In genomic region chr4:42656986-42657792, GRCh38 we compare ENCODE assay signal across 1 cellular context.
TF ChIP-seq lines count a peak whose summit lies in the region.

ATP8A1 (minus strand) TSS chr4:42657105; CDS start chr4:42656873, 232 bp downstream.

TF ChIP-seq in GM12878, 131 proteins besides CTCF, POLR2A, EP300 and RAD21 (continued from another document and continues in another):
- peak; percentile 24 for TF ChIP-seq ZNF687 (IDR thresholded peaks at IDR 0.05)
- TF ChIP-seq E4F1 (IDR thresholded peaks at IDR 0.05; ENCODE audit: borderline replicate concordance, partially characterized antibody): peak; percentile 96
- no peak for TF ChIP-seq NR2C2 (IDR thresholded peaks at IDR 0.05; ENCODE audit: borderline replicate concordance, control insufficient read depth, insufficient read length, low read depth)
- TF ChIP-seq BMI1 (IDR thresholded peaks at IDR 0.05; ENCODE audit: borderline replicate concordance): no peak
- TF ChIP-seq MYB (IDR thresholded peaks at IDR 0.05; ENCODE audit: borderline replicate concordance, low read depth, low read length): peak; percentile 12; the same call in 1 of the 2 replicates
- TF ChIP-seq SMAD5 (IDR thresholded peaks at IDR 0.05; ENCODE audit: low read depth): peak; percentile 93
- TF ChIP-seq MEF2A (IDR thresholded peaks at IDR 0.05; ENCODE audit: insufficient read depth, low read depth, low read length): 0 out of 2 replicates have a peak, but pooled peaks have one; percentile 11
- TF ChIP-seq CREB1 (IDR thresholded peaks at IDR 0.05; ENCODE audit: low read depth): peak; percentile 66
- peak; percentile 47; the same call in 1 of the 2 replicates for TF ChIP-seq LARP7 (IDR thresholded peaks at IDR 0.05)
- no peak for TF ChIP-seq RAD51 (IDR thresholded peaks at IDR 0.05)
- peak; percentile 97 for TF ChIP-seq NBN (IDR thresholded peaks at IDR 0.05)
- no peak for TF ChIP-seq CREM (IDR thresholded peaks at IDR 0.05; ENCODE audit: low read depth)
- no peak for TF ChIP-seq MTA3 (IDR thresholded peaks at IDR 0.05; ENCODE audit: borderline replicate concordance, low read length)
- peak; percentile 84; the same call in 1 of the 2 replicates for TF ChIP-seq HDGF (IDR thresholded peaks at IDR 0.05)
- TF ChIP-seq NRF1 (conservative IDR thresholded peaks at IDR 0.05; ENCODE audit: low read depth, low read length): no peak
- TF ChIP-seq PAX5 (IDR thresholded peaks at IDR 0.05; ENCODE audit: borderline replicate concordance, low read depth, low read length): no peak
- peak; percentile 40; the same call in 1 of the 2 replicates for TF ChIP-seq ZBED1 (IDR thresholded peaks at IDR 0.05; ENCODE audit: borderline replicate concordance)
- peak; percentile 100 for TF ChIP-seq FOXK2 (IDR thresholded peaks at IDR 0.05)
- no peak for TF ChIP-seq ZNF24 (IDR thresholded peaks at IDR 0.05)
- TF ChIP-seq IRF4 (IDR thresholded peaks at IDR 0.05; ENCODE audit: low read depth, low read length): 0 out of 2 replicates have a peak, but pooled peaks have one; percentile 31
- no peak for TF ChIP-seq NFXL1 (IDR thresholded peaks at IDR 0.05; ENCODE audit: borderline replicate concordance)
- TF ChIP-seq ASH2L (IDR thresholded peaks at IDR 0.05; ENCODE audit: borderline replicate concordance, low read depth): peak; percentile 57; the same call in 1 of the 2 replicates
- TF ChIP-seq MEF2B (IDR thresholded peaks at IDR 0.05; ENCODE audit: partially characterized antibody, poor library complexity, severe bottlenecking): peak; percentile 31
- TF ChIP-seq IRF3 (IDR thresholded peaks at IDR 0.05): no peak
- peak; percentile 88 for TF ChIP-seq SP1 (IDR thresholded peaks at IDR 0.05; ENCODE audit: low read depth, low read length)
- TF ChIP-seq RELA (IDR thresholded peaks at IDR 0.05; ENCODE audit: borderline replicate concordance, partially characterized antibody): peak; percentile 91
- TF ChIP-seq POU2F2 (IDR thresholded peaks at IDR 0.05; ENCODE audit: borderline replicate concordance, low read depth, low read length): peak; percentile 76; the same call in 2 of the 3 replicates
- TF ChIP-seq TARDBP (IDR thresholded peaks at IDR 0.05; ENCODE audit: borderline replicate concordance): peak; percentile 74; the same call in 1 of the 2 replicates
- TF ChIP-seq BACH1 (IDR thresholded peaks at IDR 0.05; ENCODE audit: borderline replicate concordance): peak; percentile 58; the same call in 1 of the 2 replicates
- TF ChIP-seq RFX5 (IDR thresholded peaks at IDR 0.05; ENCODE audit: low read depth, low read length): peak; percentile 10; the same call in 1 of the 2 replicates
- TF ChIP-seq WRNIP1 (IDR thresholded peaks at IDR 0.05; ENCODE audit: borderline replicate concordance, low read depth, low read length): no peak
- TF ChIP-seq PBX3 (IDR thresholded peaks at IDR 0.05; ENCODE audit: insufficient replicate concordance, low read depth, low read length): no peak
- TF ChIP-seq SMARCA5 (IDR thresholded peaks at IDR 0.05): peak; percentile 46; the same call in 1 of the 2 replicates
- no peak for TF ChIP-seq ZBTB4 (CRISPR knock-in tag; IDR thresholded peaks at IDR 0.05)
- peak; percentile 53 for TF ChIP-seq SIX5 (IDR thresholded peaks at IDR 0.05; ENCODE audit: low read depth, low read length, severe bottlenecking)
- TF ChIP-seq MAX (IDR thresholded peaks at IDR 0.05; ENCODE audit: low read depth, low read length): peak; percentile 32; the same call in 1 of the 2 replicates
- no peak for TF ChIP-seq HDAC6 (IDR thresholded peaks at IDR 0.05; ENCODE audit: unreplicated experiment)
- peak; percentile 99 for TF ChIP-seq BCLAF1 (IDR thresholded peaks at IDR 0.05)
- 0 out of 2 replicates have a peak, but pooled peaks have one; percentile 1 for TF ChIP-seq SMC3 (IDR thresholded peaks at IDR 0.05; ENCODE audit: borderline replicate concordance, low read length)
- no peak; the same call in 1 of the 2 replicates for TF ChIP-seq ZNF592 (IDR thresholded peaks at IDR 0.05)
- TF ChIP-seq KDM1A (IDR thresholded peaks at IDR 0.05; ENCODE audit: borderline replicate concordance): no peak
- TF ChIP-seq ZNF384 (IDR thresholded peaks at IDR 0.05; ENCODE audit: borderline replicate concordance, low read depth, low read length): no peak
- no peak for TF ChIP-seq SREBF2 (IDR thresholded peaks at IDR 0.05; ENCODE audit: low read length)
- 0 out of 2 replicates have a peak, but pooled peaks have one; percentile 20 for TF ChIP-seq BCL11A (IDR thresholded peaks at IDR 0.05; ENCODE audit: low read depth, low read length)
